ENCODE assay signal across 1 cellular context in the genomic region with DNA sequence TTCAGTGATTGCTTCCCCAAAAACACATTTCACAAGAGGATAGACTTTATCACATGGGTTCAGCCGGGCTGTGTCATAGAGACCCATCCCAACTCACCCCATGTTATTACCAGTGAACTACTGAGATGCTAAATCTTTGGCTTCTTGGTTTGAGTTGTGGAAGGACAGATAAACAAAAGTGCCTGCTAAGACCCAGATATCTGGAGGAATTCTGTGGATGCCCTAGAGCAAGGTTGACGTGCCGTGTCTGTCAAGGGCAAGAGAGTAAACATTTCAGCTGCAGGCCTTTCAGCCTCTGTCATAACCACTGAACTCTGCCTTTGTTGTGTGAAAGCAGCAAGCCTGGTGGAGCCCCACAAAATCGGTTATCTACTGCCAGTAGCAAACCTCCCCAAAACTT.
TF ChIP-seq lines count a peak whose summit lies in the region.

No MANE protein-coding gene starts in this region.

TF ChIP-seq in K562, 482 proteins besides CTCF, POLR2A, EP300 and RAD21 (continued from another document):
- TF ChIP-seq STAT5A (IDR thresholded peaks at IDR 0.05; ENCODE audit: borderline replicate concordance, low read length) (no peak), RBFOX2 (IDR thresholded peaks at IDR 0.05; ENCODE audit: low read depth, low read length) (no peak), ARID1B (IDR thresholded peaks at IDR 0.05) (peak; percentile 77), KDM1A (IDR thresholded peaks at IDR 0.05) (peak; percentile 80 to 84), GATAD2A (IDR thresholded peaks at IDR 0.05) (no peak), SRF (CRISPR knock-in tag; IDR thresholded peaks at IDR 0.05) (no peak), PURB (CRISPR knock-in tag; IDR thresholded peaks at IDR 0.05; ENCODE audit: low read depth) (no peak), HDAC1 (IDR thresholded peaks at IDR 0.05) (0 out of 4 replicates have a peak, but pooled peaks of 1 of the 2 experiments have one; percentile 20), MBD2 (IDR thresholded peaks at IDR 0.05; ENCODE audit: borderline replicate concordance, low read depth) (no peak), NCOR1 (IDR thresholded peaks at IDR 0.05) (peak; percentile 77), BHLHE40 (IDR thresholded peaks at IDR 0.05; ENCODE audit: low read length) (no peak), ZNF583 (CRISPR knock-in tag; IDR thresholded peaks at IDR 0.05) (no peak), HCFC1 (IDR thresholded peaks at IDR 0.05; ENCODE audit: low read depth, low read length) (no peak), ZNF175 (CRISPR knock-in tag; IDR thresholded peaks at IDR 0.05; ENCODE audit: low read depth) (no peak), MCM5 (IDR thresholded peaks at IDR 0.05; ENCODE audit: low read depth) (no peak), SMARCA4 (IDR thresholded peaks at IDR 0.05) (peak; percentile 31; the same call in 1 of the 2 replicates), TAL1 (IDR thresholded peaks at IDR 0.05) (peak; percentile 64), PHF8 (IDR thresholded peaks at IDR 0.05; ENCODE audit: borderline replicate concordance, low read length) (no peak), PCBP1 (IDR thresholded peaks at IDR 0.05; ENCODE audit: low read depth, low read length, poor library complexity, severe bottlenecking) (no peak), SREBF1 (IDR thresholded peaks at IDR 0.05; ENCODE audit: borderline replicate concordance, low read depth, low read length) (no peak), TEAD1 (CRISPR knock-in tag; IDR thresholded peaks at IDR 0.05) (no peak), SMC3 (conservative IDR thresholded peaks at IDR 0.05; ENCODE audit: insufficient read depth, low read depth, low read length) (no peak), MTF1 (CRISPR knock-in tag; IDR thresholded peaks at IDR 0.05; ENCODE audit: borderline replicate concordance) (no peak), ZNF316 (IDR thresholded peaks at IDR 0.05) (no peak), ZNF586 (CRISPR knock-in tag; conservative IDR thresholded peaks at IDR 0.05) (no peak), ILF3 (IDR thresholded peaks at IDR 0.05; ENCODE audit: borderline replicate concordance) (no peak), RCOR1 (IDR thresholded peaks at IDR 0.05; ENCODE audit: borderline replicate concordance in 1 of 2, low read depth in 2 of 2, low read length in 2 of 2) (peak in 1 of 2 experiments; percentile 44; a peak in 1 of 4 replicates), TOE1 (IDR thresholded peaks at IDR 0.05; ENCODE audit: borderline replicate concordance) (no peak), TOE1 (CRISPR knock-in tag; IDR thresholded peaks at IDR 0.05; ENCODE audit: borderline replicate concordance, low read depth) (no peak), CBFA2T3 (IDR thresholded peaks at IDR 0.05) (peak; percentile 88), NFIC (IDR thresholded peaks at IDR 0.05) (peak; percentile 17; the same call in 1 of the 2 replicates), KDM2B (CRISPR knock-in tag; IDR thresholded peaks at IDR 0.05) (no peak), TRIM24 (IDR thresholded peaks at IDR 0.05) (0 out of 4 replicates have a peak, but pooled peaks of 1 of the 2 experiments have one; percentile 19), TCF3 (CRISPR knock-in tag; IDR thresholded peaks at IDR 0.05) (peak; percentile 79), XRCC5 (IDR thresholded peaks at IDR 0.05; ENCODE audit: low read depth, low read length) (no peak), COPS2 (conservative IDR thresholded peaks at IDR 0.05) (no peak), RFX5 (IDR thresholded peaks at IDR 0.05; ENCODE audit: low read depth, low read length) (no peak), CBFA2T2 (conservative IDR thresholded peaks at IDR 0.05) (peak; percentile 80), SIN3B (IDR thresholded peaks at IDR 0.05; ENCODE audit: low read depth) (no peak), DPF2 (IDR thresholded peaks at IDR 0.05) (peak; percentile 25; the same call in 1 of the 2 replicates), TEAD4 (IDR thresholded peaks at IDR 0.05; ENCODE audit: low read length) (peak; percentile 54), TEAD4 (CRISPR knock-in tag; IDR thresholded peaks at IDR 0.05; ENCODE audit: borderline replicate concordance) (no peak), BRD9 (IDR thresholded peaks at IDR 0.05; ENCODE audit: low read depth, partially characterized antibody) (no peak)
- TF ChIP-seq, protein P1, sequence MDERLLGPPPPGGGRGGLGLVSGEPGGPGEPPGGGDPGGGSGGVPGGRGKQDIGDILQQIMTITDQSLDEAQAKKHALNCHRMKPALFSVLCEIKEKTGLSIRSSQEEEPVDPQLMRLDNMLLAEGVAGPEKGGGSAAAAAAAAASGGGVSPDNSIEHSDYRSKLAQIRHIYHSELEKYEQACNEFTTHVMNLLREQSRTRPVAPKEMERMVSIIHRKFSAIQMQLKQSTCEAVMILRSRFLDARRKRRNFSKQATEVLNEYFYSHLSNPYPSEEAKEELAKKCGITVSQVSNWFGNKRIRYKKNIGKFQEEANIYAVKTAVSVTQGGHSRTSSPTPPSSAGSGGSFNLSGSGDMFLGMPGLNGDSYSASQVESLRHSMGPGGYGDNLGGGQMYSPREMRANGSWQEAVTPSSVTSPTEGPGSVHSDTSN (CRISPR knock-in tag; IDR thresholded peaks at IDR 0.05; ENCODE audit: low read depth), result no peak
- TF ChIP-seq, protein P1 (tag; conservative IDR thresholded peaks at IDR 0.05; ENCODE audit: low read depth), result no peak
- TF ChIP-seq, protein P2, sequence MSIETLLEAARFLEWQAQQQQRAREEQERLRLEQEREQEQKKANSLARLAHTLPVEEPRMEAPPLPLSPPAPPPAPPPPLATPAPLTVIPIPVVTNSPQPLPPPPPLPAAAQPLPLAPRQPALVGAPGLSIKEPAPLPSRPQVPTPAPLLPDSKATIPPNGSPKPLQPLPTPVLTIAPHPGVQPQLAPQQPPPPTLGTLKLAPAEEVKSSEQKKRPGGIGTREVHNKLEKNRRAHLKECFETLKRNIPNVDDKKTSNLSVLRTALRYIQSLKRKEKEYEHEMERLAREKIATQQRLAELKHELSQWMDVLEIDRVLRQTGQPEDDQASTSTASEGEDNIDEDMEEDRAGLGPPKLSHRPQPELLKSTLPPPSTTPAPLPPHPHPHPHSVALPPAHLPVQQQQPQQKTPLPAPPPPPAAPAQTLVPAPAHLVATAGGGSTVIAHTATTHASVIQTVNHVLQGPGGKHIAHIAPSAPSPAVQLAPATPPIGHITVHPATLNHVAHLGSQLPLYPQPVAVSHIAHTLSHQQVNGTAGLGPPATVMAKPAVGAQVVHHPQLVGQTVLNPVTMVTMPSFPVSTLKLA (conservative IDR thresholded peaks at IDR 0.05), result 0 out of 4 replicates have a peak, but pooled peaks of 1 of the 2 experiments have one; percentile 16
- TF ChIP-seq, protein P3, sequence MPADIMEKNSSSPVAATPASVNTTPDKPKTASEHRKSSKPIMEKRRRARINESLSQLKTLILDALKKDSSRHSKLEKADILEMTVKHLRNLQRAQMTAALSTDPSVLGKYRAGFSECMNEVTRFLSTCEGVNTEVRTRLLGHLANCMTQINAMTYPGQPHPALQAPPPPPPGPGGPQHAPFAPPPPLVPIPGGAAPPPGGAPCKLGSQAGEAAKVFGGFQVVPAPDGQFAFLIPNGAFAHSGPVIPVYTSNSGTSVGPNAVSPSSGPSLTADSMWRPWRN (IDR thresholded peaks at IDR 0.05; ENCODE audit: low read depth), result no peak
- TF ChIP-seq, protein P4, sequence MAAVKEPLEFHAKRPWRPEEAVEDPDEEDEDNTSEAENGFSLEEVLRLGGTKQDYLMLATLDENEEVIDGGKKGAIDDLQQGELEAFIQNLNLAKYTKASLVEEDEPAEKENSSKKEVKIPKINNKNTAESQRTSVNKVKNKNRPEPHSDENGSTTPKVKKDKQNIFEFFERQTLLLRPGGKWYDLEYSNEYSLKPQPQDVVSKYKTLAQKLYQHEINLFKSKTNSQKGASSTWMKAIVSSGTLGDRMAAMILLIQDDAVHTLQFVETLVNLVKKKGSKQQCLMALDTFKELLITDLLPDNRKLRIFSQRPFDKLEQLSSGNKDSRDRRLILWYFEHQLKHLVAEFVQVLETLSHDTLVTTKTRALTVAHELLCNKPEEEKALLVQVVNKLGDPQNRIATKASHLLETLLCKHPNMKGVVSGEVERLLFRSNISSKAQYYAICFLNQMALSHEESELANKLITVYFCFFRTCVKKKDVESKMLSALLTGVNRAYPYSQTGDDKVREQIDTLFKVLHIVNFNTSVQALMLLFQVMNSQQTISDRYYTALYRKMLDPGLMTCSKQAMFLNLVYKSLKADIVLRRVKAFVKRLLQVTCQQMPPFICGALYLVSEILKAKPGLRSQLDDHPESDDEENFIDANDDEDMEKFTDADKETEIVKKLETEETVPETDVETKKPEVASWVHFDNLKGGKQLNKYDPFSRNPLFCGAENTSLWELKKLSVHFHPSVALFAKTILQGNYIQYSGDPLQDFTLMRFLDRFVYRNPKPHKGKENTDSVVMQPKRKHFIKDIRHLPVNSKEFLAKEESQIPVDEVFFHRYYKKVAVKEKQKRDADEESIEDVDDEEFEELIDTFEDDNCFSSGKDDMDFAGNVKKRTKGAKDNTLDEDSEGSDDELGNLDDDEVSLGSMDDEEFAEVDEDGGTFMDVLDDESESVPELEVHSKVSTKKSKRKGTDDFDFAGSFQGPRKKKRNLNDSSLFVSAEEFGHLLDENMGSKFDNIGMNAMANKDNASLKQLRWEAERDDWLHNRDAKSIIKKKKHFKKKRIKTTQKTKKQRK (IDR thresholded peaks at IDR 0.05; ENCODE audit: borderline replicate concordance, low read depth, low read length), result no peak
- TF ChIP-seq, protein P5, sequence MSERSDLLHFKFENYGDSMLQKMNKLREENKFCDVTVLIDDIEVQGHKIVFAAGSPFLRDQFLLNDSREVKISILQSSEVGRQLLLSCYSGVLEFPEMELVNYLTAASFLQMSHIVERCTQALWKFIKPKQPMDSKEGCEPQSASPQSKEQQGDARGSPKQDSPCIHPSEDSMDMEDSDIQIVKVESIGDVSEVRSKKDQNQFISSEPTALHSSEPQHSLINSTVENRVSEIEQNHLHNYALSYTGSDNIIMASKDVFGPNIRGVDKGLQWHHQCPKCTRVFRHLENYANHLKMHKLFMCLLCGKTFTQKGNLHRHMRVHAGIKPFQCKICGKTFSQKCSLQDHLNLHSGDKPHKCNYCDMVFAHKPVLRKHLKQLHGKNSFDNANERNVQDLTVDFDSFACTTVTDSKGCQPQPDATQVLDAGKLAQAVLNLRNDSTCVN (CRISPR knock-in tag; IDR thresholded peaks at IDR 0.05), result no peak
- TF ChIP-seq, protein P6, sequence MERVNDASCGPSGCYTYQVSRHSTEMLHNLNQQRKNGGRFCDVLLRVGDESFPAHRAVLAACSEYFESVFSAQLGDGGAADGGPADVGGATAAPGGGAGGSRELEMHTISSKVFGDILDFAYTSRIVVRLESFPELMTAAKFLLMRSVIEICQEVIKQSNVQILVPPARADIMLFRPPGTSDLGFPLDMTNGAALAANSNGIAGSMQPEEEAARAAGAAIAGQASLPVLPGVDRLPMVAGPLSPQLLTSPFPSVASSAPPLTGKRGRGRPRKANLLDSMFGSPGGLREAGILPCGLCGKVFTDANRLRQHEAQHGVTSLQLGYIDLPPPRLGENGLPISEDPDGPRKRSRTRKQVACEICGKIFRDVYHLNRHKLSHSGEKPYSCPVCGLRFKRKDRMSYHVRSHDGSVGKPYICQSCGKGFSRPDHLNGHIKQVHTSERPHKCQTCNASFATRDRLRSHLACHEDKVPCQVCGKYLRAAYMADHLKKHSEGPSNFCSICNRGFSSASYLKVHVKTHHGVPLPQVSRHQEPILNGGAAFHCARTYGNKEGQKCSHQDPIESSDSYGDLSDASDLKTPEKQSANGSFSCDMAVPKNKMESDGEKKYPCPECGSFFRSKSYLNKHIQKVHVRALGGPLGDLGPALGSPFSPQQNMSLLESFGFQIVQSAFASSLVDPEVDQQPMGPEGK (CRISPR knock-in tag; IDR thresholded peaks at IDR 0.05; ENCODE audit: borderline replicate concordance), result no peak
- TF ChIP-seq, protein P7, sequence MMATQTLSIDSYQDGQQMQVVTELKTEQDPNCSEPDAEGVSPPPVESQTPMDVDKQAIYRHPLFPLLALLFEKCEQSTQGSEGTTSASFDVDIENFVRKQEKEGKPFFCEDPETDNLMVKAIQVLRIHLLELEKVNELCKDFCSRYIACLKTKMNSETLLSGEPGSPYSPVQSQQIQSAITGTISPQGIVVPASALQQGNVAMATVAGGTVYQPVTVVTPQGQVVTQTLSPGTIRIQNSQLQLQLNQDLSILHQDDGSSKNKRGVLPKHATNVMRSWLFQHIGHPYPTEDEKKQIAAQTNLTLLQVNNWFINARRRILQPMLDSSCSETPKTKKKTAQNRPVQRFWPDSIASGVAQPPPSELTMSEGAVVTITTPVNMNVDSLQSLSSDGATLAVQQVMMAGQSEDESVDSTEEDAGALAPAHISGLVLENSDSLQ (IDR thresholded peaks at IDR 0.05), result peak; percentile 52; the same call in 1 of the 2 replicates
- TF ChIP-seq, protein P8, sequence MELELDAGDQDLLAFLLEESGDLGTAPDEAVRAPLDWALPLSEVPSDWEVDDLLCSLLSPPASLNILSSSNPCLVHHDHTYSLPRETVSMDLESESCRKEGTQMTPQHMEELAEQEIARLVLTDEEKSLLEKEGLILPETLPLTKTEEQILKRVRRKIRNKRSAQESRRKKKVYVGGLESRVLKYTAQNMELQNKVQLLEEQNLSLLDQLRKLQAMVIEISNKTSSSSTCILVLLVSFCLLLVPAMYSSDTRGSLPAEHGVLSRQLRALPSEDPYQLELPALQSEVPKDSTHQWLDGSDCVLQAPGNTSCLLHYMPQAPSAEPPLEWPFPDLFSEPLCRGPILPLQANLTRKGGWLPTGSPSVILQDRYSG (tag; conservative IDR thresholded peaks at IDR 0.05; ENCODE audit: low read depth), result no peak
- TF ChIP-seq, protein P9, sequence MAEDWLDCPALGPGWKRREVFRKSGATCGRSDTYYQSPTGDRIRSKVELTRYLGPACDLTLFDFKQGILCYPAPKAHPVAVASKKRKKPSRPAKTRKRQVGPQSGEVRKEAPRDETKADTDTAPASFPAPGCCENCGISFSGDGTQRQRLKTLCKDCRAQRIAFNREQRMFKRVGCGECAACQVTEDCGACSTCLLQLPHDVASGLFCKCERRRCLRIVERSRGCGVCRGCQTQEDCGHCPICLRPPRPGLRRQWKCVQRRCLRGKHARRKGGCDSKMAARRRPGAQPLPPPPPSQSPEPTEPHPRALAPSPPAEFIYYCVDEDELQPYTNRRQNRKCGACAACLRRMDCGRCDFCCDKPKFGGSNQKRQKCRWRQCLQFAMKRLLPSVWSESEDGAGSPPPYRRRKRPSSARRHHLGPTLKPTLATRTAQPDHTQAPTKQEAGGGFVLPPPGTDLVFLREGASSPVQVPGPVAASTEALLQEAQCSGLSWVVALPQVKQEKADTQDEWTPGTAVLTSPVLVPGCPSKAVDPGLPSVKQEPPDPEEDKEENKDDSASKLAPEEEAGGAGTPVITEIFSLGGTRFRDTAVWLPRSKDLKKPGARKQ (CRISPR knock-in tag; IDR thresholded peaks at IDR 0.05), result no peak
TF ChIP-seq in K562: peak in this region for 16.
